In genomic region chr3:181933052-181933618, GRCh38 we compare ENCODE assay signal across 24 cellular contexts.
DNase-seq lines count a peak whose midpoint lies in the region; ATAC-seq and TF ChIP-seq lines count a peak whose summit lies in the region.
"Had no signal": no experiment of that assay in that cellular context is flagged by ENCODE, and none has a peak within 500 bp of the region (broad histone marks: within the 10 kb centered on the region; RNA-seq: fewer than 3 reads in every experiment).

No MANE protein-coding gene starts in this region.

- BruUV-seq in OCI-LY7 (replicated peaks; lab: Mats Ljungman, UMichigan): no TSS peak

- intact Hi-C loops in OCI-LY7 (cut with micrococcal nuclease; ENCODE audit: unreplicated experiment): no loop called here
- intact Hi-C loops in left ventricle myocardium inferior (cut with micrococcal nuclease): no loop called here

- H3K9me2 ChIP-seq in OCI-LY7 (ENCODE audit: insufficient read depth, low read length): no peaks in the 10 kb centered on the region

- H3K4me3 ChIP-seq in OCI-LY7 (ENCODE audit: low read depth, low read length, poor library complexity, severe bottlenecking) (no peak overlapping the region), left ventricle myocardium inferior (no peak overlapping the region)
- H3K4me3 ChIP-seq: body of pancreas, hepatocyte had no signal

- no peak overlapping the region for H3K4me3 Mint-ChIP-seq in stimulated activated memory B cell treated with anti-CD40 and anti-IgM and Interleukin-4, amounts not matched to agents 10 μg/mL and 1 μg/mL and 100 μg/mL, for 72 hours
- H3K4me3 Mint-ChIP-seq: activated CD4-positive, alpha-beta memory T cell treated with anti-CD3 and anti-CD28 coated beads, Interleukin-2, amount 10 ng/mL, durations not matched to agents 7 days and 5 days; CD8-positive, alpha-beta T cell; immature natural killer cell; naive thymus-derived CD4-positive, alpha-beta T cell; type B pancreatic cell had no signal

- CTCF ChIA-PET in OCI-LY7 (lab: Charles Lee; ENCODE audit: unreplicated experiment): interaction anchor here (1.7 to 2.8 kb wide), 3 partner anchors 10 to 18 kb away, joined by 5 to 8 read pairs (median 7); no protein-coding TSS in a partner anchor

- H3K9me3 Mint-ChIP-seq in stimulated activated memory B cell treated with anti-CD40 and anti-IgM and Interleukin-4, amounts not matched to agents 10 μg/mL and 1 μg/mL and 100 μg/mL, for 72 hours: no peaks in the 10 kb centered on the region

- H3K4me2 ChIP-seq in OCI-LY7 (ENCODE audit: low read length): peak overlapping the region; percentile 65
- H3K4me2 ChIP-seq: hepatocyte had no signal

- H3K4me1 Mint-ChIP-seq in stimulated activated memory B cell treated with anti-CD40 and anti-IgM and Interleukin-4, amounts not matched to agents 10 μg/mL and 1 μg/mL and 100 μg/mL, for 72 hours: peaks cover 24% of the 10 kb centered on the region
- H3K4me1 Mint-ChIP-seq: activated CD4-positive, alpha-beta memory T cell treated with anti-CD3 and anti-CD28 coated beads, Interleukin-2, amount 10 ng/mL, durations not matched to agents 7 days and 5 days; immature natural killer cell; naive thymus-derived CD4-positive, alpha-beta T cell had no signal

- H3K27me3 Mint-ChIP-seq in stimulated activated memory B cell treated with anti-CD40 and anti-IgM and Interleukin-4, amounts not matched to agents 10 μg/mL and 1 μg/mL and 100 μg/mL, for 72 hours: no peaks in the 10 kb centered on the region
- H3K27me3 Mint-ChIP-seq: activated CD4-positive, alpha-beta memory T cell treated with anti-CD3 and anti-CD28 coated beads, Interleukin-2, amount 10 ng/mL, durations not matched to agents 7 days and 5 days; naive thymus-derived CD4-positive, alpha-beta T cell; type B pancreatic cell had no signal

- H3K27me3 ChIP-seq in left ventricle myocardium inferior (ENCODE audit: low read depth): no peaks in the 10 kb centered on the region
- H3K27me3 ChIP-seq: body of pancreas, hepatocyte had no signal

- H3K36me3 ChIP-seq in OCI-LY7 (ENCODE audit: insufficient read depth, low read length) (no peaks in the 10 kb centered on the region), left ventricle myocardium inferior (no peaks in the 10 kb centered on the region)

- H3K27ac ChIP-seq in OCI-LY7 (ENCODE audit: low read depth, low read length, poor library complexity, severe bottlenecking) (peak overlapping the region; percentile 36), left ventricle myocardium inferior (replicated peaks) (no peak overlapping the region)
- H3K27ac ChIP-seq: body of pancreas, hepatocyte had no signal

- H3K79me2 ChIP-seq in OCI-LY7 (ENCODE audit: insufficient read depth, low read depth, low read length): no peaks in the 10 kb centered on the region
- H3K79me2 ChIP-seq: hepatocyte had no signal

- no peak overlapping the region for H3K27ac Mint-ChIP-seq in stimulated activated memory B cell treated with anti-CD40 and anti-IgM and Interleukin-4, amounts not matched to agents 10 μg/mL and 1 μg/mL and 100 μg/mL, for 72 hours
- H3K27ac Mint-ChIP-seq: activated CD4-positive, alpha-beta memory T cell treated with anti-CD3 and anti-CD28 coated beads, Interleukin-2, amount 10 ng/mL, durations not matched to agents 7 days and 5 days; CD8-positive, alpha-beta T cell; immature natural killer cell; naive thymus-derived CD4-positive, alpha-beta T cell; type B pancreatic cell had no signal

- H3K9me3 ChIP-seq in OCI-LY7 (ENCODE audit: low read length) (0 out of 2 replicates have a peak, but pooled peaks cover 5% of the 10 kb centered on the region), left ventricle myocardium inferior (replicated peaks) (peaks cover 12% of the 10 kb centered on the region)
- H3K9me3 ChIP-seq: body of pancreas had no signal

- H3K36me3 Mint-ChIP-seq in stimulated activated memory B cell treated with anti-CD40 and anti-IgM and Interleukin-4, amounts not matched to agents 10 μg/mL and 1 μg/mL and 100 μg/mL, for 72 hours: no peaks in the 10 kb centered on the region
- H3K36me3 Mint-ChIP-seq: CD8-positive, alpha-beta T cell; immature natural killer cell; type B pancreatic cell had no signal

- peaks cover 62% of the 10 kb centered on the region for H3K4me1 ChIP-seq in OCI-LY7 (ENCODE audit: insufficient read depth, low read length, poor library complexity, severe bottlenecking)
- H3K4me1 ChIP-seq in left ventricle myocardium inferior: no peaks in the 10 kb centered on the region
- H3K4me1 ChIP-seq: body of pancreas had no signal

- peak; percentile 48 for ATAC-seq in GM18873 (IDR thresholded peaks at IDR 0.05; ENCODE audit: low FRiP score, unreplicated experiment)
- ATAC-seq in HG02759 (IDR thresholded peaks at IDR 0.05; ENCODE audit: unreplicated experiment): peak; percentile 39
- no peak for ATAC-seq in GM18870 (IDR thresholded peaks at IDR 0.05; ENCODE audit: unreplicated experiment)
- no peak for ATAC-seq in stimulated activated memory B cell treated with anti-CD40 and anti-IgM and Interleukin-4, amounts not matched to agents 10 μg/mL and 1 μg/mL and 100 μg/mL, for 72 hours
- ATAC-seq: activated CD4-positive, CD25-positive, alpha-beta regulatory T cell treated with anti-CD3 and anti-CD28 coated beads, Interleukin-2, amount 50 U/mL, for 24 hours; body of pancreas; CD8-positive, alpha-beta T cell; left lobe of liver; naive thymus-derived CD4-positive, alpha-beta T cell had no signal

- H2AFZ ChIP-seq in OCI-LY7 (ENCODE audit: low read length): peak overlapping the region; percentile 98
- H2AFZ ChIP-seq: hepatocyte had no signal

- POLR2A ChIA-PET in OCI-LY7 (lab: Charles Lee): interaction anchor here (0.6 to 6.1 kb wide), 9 partner anchors 7 to 336 kb away, joined by 3 to 49 read pairs (median 5); no protein-coding TSS in a partner anchor

- TF ChIP-seq CTCF in OCI-LY7 (conservative IDR thresholded peaks at IDR 0.05; ENCODE audit: low read length) (no peak), left ventricle myocardium inferior (IDR thresholded peaks at IDR 0.05; ENCODE audit: borderline replicate concordance) (no peak)

- H4K20me1 ChIP-seq in OCI-LY7 (ENCODE audit: insufficient read depth, low read length): no peaks in the 10 kb centered on the region

- DNase-seq in NCI-H1436 (lab: John Stamatoyannopoulos, UW): peak; percentile 81
- DNase-seq in OCI-LY7 (ENCODE audit: low spot score): no peak
- DNase-seq in AG20443 (ENCODE audit: low spot score): no peak
- no peak for DNase-seq in left ventricle myocardium inferior
- DNase-seq: activated CD4-positive, alpha-beta memory T cell treated with anti-CD3 and anti-CD28 coated beads, Interleukin-2, amount 10 ng/mL, durations not matched to agents 7 days and 5 days; activated effector memory CD4-positive, alpha-beta T cell treated with Interleukin-2 at 50 U/mL for 16 hours; body of pancreas; CD8-positive, alpha-beta T cell; effector CD4-positive, alpha-beta T cell; erythroblast; foreskin melanocyte; immature natural killer cell; KG1; naive thymus-derived CD4-positive, alpha-beta T cell; NCI-H510A; Right ventricle myocardium superior had no signal

Comparison
In these comparisons a context has a peak if more than half of its experiments do, and no peak if none do; other contexts are left out.
1. ATAC-seq: peak in GM18873 (single experiment) and HG02759 (single experiment); none in GM18870 (single experiment) and stimulated activated memory B cell treated with anti-CD40 and anti-IgM and Interleukin-4, amounts not matched to agents 10 μg/mL and 1 μg/mL and 100 μg/mL, for 72 hours (single experiment).